9 cellular contexts compared by ENCODE assay signal in genomic region chr3:186965141-186965879, GRCh38. TPM values are rescaled to one million over a fixed set of nuclear protein-coding genes. Genes with fewer than 3 reads are reported as not detected.
A peak's percentile ranks its signal among the peaks of the same experiment; 100 is the strongest.
DNase-seq lines count a peak whose midpoint lies in the region; ATAC-seq lines count a peak whose summit lies in the region.
"Had no signal": no experiment of that assay in that cellular context is flagged by ENCODE, and none has a peak within 500 bp of the region (broad histone marks: within the 10 kb centered on the region; RNA-seq: fewer than 3 reads in every experiment).

No MANE protein-coding gene starts in this region.

- in situ Hi-C loops in SK-MEL-5 (cut with HindIII; ENCODE audit: low pct_unique_long_range_greater_than_20kb, low sequenced_read_pairs), result no loop called here

- peak; percentile 81 for DNase-seq in CD1c-positive myeloid dendritic cell (ENCODE audit: extremely low spot score)
- DNase-seq in SK-MEL-5 (ENCODE audit: low read depth, low spot score), result peak; percentile 52
- peak; percentile 9 for DNase-seq in iris pigment epithelial cell (ENCODE audit: low read depth)
- no peak for DNase-seq in AG08396 (ENCODE audit: low spot score)
- no peak for DNase-seq in DMS 273 (lab: John Stamatoyannopoulos, UW; ENCODE audit: unreplicated experiment)
- no peak for DNase-seq in NCI-H128 (lab: John Stamatoyannopoulos, UW; ENCODE audit: unreplicated experiment)
- no peak for DNase-seq in NCI-H2196 treated with DMSO at 0.1 percent for 48 hours (lab: John Stamatoyannopoulos, UW; ENCODE audit: unreplicated experiment)
- DNase-seq: DMS153 had no signal

- peak; percentile 71 for ATAC-seq in GM19395 (IDR thresholded peaks at IDR 0.05; ENCODE audit: unreplicated experiment)

RNA-seq across cellular contexts. Expression of gene ST6GAL1, which starts 35.0 kb away (rescaled TPM):
- 41.0 and 43.5 TPM in 2 replicates for total RNA-seq in SK-MEL-5 (2014; rRNA removed; shearing (Covaris generic))
- polyA plus RNA-seq in SK-MEL-5 (2015; cell fraction: cytosol; rRNA removed), result 87.5 and 116 TPM in 2 replicates
- polyA plus RNA-seq in SK-MEL-5 (2015; cell fraction: nucleus; rRNA removed), result 65.1 and 94.1 TPM in 2 replicates

Comparison
In these comparisons a context has a peak if more than half of its experiments do, and no peak if none do; other contexts are left out.
1. DNase-seq: peak in CD1c-positive myeloid dendritic cell (single experiment), SK-MEL-5 (single experiment) and iris pigment epithelial cell (single experiment); none in AG08396 (single experiment), DMS 273 (single experiment), NCI-H128 (single experiment) and NCI-H2196 treated with DMSO at 0.1 percent for 48 hours (single experiment).